ENCODE assay signal across 34 cellular contexts in genomic region chr6:15101130-15101529, GRCh38.
"Had no signal": no experiment of that assay in that cellular context is flagged by ENCODE, and none has a peak within 500 bp of the region (broad histone marks: within the 10 kb centered on the region; RNA-seq: fewer than 3 reads in every experiment).

No MANE protein-coding gene starts in this region.

- H3K36me3 ChIP-seq: MG63 had no signal

- H3K27me3 ChIP-seq: MG63 had no signal

- DNase-seq: Karpas-422, Kasumi-1, MG63, MM.1S, MV-4-11, NCI-H1048, NCI-H1092, NCI-H1092 treated with DMSO at 0.1 percent for 48 hours, NCI-H1105, NCI-H1105 treated with DMSO at 0.1 percent for 48 hours, NCI-H1417, NCI-H1417 treated with DMSO at 0.1 percent for 48 hours, NCI-H1436, NCI-H1436 treated with DMSO at 0.1 percent for 48 hours, NCI-H146, NCI-H1694, NCI-H1694 treated with DMSO at 0.1 percent for 48 hours, NCI-H187, NCI-H187 treated with DMSO at 0.1 percent for 48 hours, NCI-H1930, NCI-H2029, NCI-H2029 treated with DMSO at 0.1 percent for 48 hours, NCI-H2081, NCI-H2081 treated with DMSO at 0.1 percent for 48 hours, NCI-H2107, NCI-H2171, NCI-H2171 treated with DMSO at 0.1 percent for 48 hours, NCI-H2227 treated with DMSO at 0.1 percent for 48 hours, NCI-H226, NCI-H345, NCI-H446, NCI-H446 treated with DMSO at 0.1 percent for 48 hours, NCI-H510A, NCI-H510A treated with DMSO at 0.1 percent for 48 hours had no signal

- H3K4me3 ChIP-seq: MG63 had no signal
